ENCODE assay signal across 1 cellular context in genomic region chr17:77453613-77454559, GRCh38.
A peak's percentile ranks its signal among the peaks of the same experiment; 100 is the strongest.
TF ChIP-seq lines count a peak whose summit lies in the region.

No MANE protein-coding gene starts in this region.

TF ChIP-seq in HepG2, 621 proteins besides CTCF, POLR2A, EP300 and RAD21 (continued from another document and continues in another):
- TF ChIP-seq TBL1XR1 (IDR thresholded peaks at IDR 0.05; ENCODE audit: borderline replicate concordance, low read length, partially characterized antibody) = no peak
- no peak for TF ChIP-seq IRX3 (CRISPR knock-in tag; IDR thresholded peaks at IDR 0.05; ENCODE audit: borderline replicate concordance, low read depth)
- no peak for TF ChIP-seq ZNF546 (CRISPR knock-in tag; conservative IDR thresholded peaks at IDR 0.05)
- TF ChIP-seq ZFY (CRISPR knock-in tag; IDR thresholded peaks at IDR 0.05) = peak; percentile 65; the same call in 1 of the 2 replicates
- TF ChIP-seq ZBTB10 (CRISPR knock-in tag; IDR thresholded peaks at IDR 0.05; ENCODE audit: borderline replicate concordance) = peak; percentile 89
- peak; percentile 66 for TF ChIP-seq U2AF1 (optimal IDR thresholded peaks at IDR 0.05; ENCODE audit: low read depth, low read length)
- TF ChIP-seq GATA4 (IDR thresholded peaks at IDR 0.05; ENCODE audit: borderline replicate concordance, low read depth) = peak; percentile 69
- TF ChIP-seq ZBED4 (CRISPR knock-in tag; IDR thresholded peaks at IDR 0.05; ENCODE audit: borderline replicate concordance) = peak; percentile 97
- peak; percentile 53; the same call in 1 of the 2 replicates for TF ChIP-seq MLX (CRISPR knock-in tag; IDR thresholded peaks at IDR 0.05)
- TF ChIP-seq GZF1 (CRISPR knock-in tag; IDR thresholded peaks at IDR 0.05) = peak; percentile 94; the same call in 1 of the 2 replicates
- TF ChIP-seq AHR (CRISPR knock-in tag; IDR thresholded peaks at IDR 0.05) = peak; percentile 68; the same call in 1 of the 2 replicates
- TF ChIP-seq MIXL1 (CRISPR knock-in tag; IDR thresholded peaks at IDR 0.05) = peak; percentile 44; the same call in 1 of the 2 replicates
- peak; percentile 96 for TF ChIP-seq RBM22 (optimal IDR thresholded peaks at IDR 0.05; ENCODE audit: low read length)
- no peak for TF ChIP-seq ZNF674 (CRISPR knock-in tag; IDR thresholded peaks at IDR 0.05; ENCODE audit: low read depth)
- peak; percentile 92 for TF ChIP-seq ZNF501 (CRISPR knock-in tag; IDR thresholded peaks at IDR 0.05)
- no peak for TF ChIP-seq NCOA5 (CRISPR knock-in tag; IDR thresholded peaks at IDR 0.05)
- peak; percentile 42; the same call in 1 of the 2 replicates for TF ChIP-seq NR2F2 (IDR thresholded peaks at IDR 0.05; ENCODE audit: borderline replicate concordance, low read depth)
- peak; percentile 62 for TF ChIP-seq ZMAT3 (CRISPR knock-in tag; conservative IDR thresholded peaks at IDR 0.05)
- peak; percentile 38; the same call in 1 of the 2 replicates for TF ChIP-seq ZNF331 (CRISPR knock-in tag; IDR thresholded peaks at IDR 0.05)
- TF ChIP-seq POLR2G (IDR thresholded peaks at IDR 0.05; ENCODE audit: low read depth, low read length) = peak; percentile 65
- TF ChIP-seq ARID5B (CRISPR knock-in tag; IDR thresholded peaks at IDR 0.05) = peak; percentile 78
- peak; percentile 52; the same call in 1 of the 2 replicates for TF ChIP-seq ZNF678 (CRISPR knock-in tag; IDR thresholded peaks at IDR 0.05)
- peak; percentile 29; the same call in 1 of the 2 replicates for TF ChIP-seq MNT (IDR thresholded peaks at IDR 0.05)
- no peak for TF ChIP-seq ZNF446 (CRISPR knock-in tag; IDR thresholded peaks at IDR 0.05)
- TF ChIP-seq CEBPB (IDR thresholded peaks at IDR 0.05; ENCODE audit: borderline replicate concordance, low read depth, low read length) = peak; percentile 91
- peak; percentile 49; the same call in 1 of the 2 replicates for TF ChIP-seq PHF8 (CRISPR knock-in tag; IDR thresholded peaks at IDR 0.05)
- peak; percentile 32 for TF ChIP-seq ASH2L (IDR thresholded peaks at IDR 0.05; ENCODE audit: insufficient read length, low read depth, low read length)
- TF ChIP-seq MYPOP (CRISPR knock-in tag; IDR thresholded peaks at IDR 0.05) = peak; percentile 63
- TF ChIP-seq ZBTB8A (CRISPR knock-in tag; IDR thresholded peaks at IDR 0.05; ENCODE audit: borderline replicate concordance, low read depth) = peak; percentile 64; the same call in 1 of the 2 replicates
- peak; percentile 88 for TF ChIP-seq ZNF543 (CRISPR knock-in tag; IDR thresholded peaks at IDR 0.05)
- no peak for TF ChIP-seq PCBP2 (optimal IDR thresholded peaks at IDR 0.05; ENCODE audit: low read depth, low read length, poor library complexity, severe bottlenecking)
- 0 out of 2 replicates have a peak, but pooled peaks have one; percentile 54 for TF ChIP-seq BCL3 (CRISPR knock-in tag; IDR thresholded peaks at IDR 0.05)
- TF ChIP-seq LBX2 (CRISPR knock-in tag; IDR thresholded peaks at IDR 0.05; ENCODE audit: borderline replicate concordance) = no peak
- TF ChIP-seq CSRNP2 (CRISPR knock-in tag; conservative IDR thresholded peaks at IDR 0.05; ENCODE audit: low read depth) = no peak
- peak; percentile 92 for TF ChIP-seq KAT8 (CRISPR knock-in tag; IDR thresholded peaks at IDR 0.05)
- TF ChIP-seq SP4 (CRISPR knock-in tag; IDR thresholded peaks at IDR 0.05) = peak; percentile 63; the same call in 1 of the 2 replicates
- peak; percentile 59 for TF ChIP-seq RBM39 (IDR thresholded peaks at IDR 0.05; ENCODE audit: low read depth, low read length, poor library complexity, severe bottlenecking)
- TF ChIP-seq ZNF503 (CRISPR knock-in tag; IDR thresholded peaks at IDR 0.05) = 0 out of 2 replicates have a peak, but pooled peaks have one; percentile 54
- TF ChIP-seq TRIM24 (CRISPR knock-in tag; IDR thresholded peaks at IDR 0.05) = no peak
